ENCODE assay signal across 1 cellular context in the genomic region with DNA sequence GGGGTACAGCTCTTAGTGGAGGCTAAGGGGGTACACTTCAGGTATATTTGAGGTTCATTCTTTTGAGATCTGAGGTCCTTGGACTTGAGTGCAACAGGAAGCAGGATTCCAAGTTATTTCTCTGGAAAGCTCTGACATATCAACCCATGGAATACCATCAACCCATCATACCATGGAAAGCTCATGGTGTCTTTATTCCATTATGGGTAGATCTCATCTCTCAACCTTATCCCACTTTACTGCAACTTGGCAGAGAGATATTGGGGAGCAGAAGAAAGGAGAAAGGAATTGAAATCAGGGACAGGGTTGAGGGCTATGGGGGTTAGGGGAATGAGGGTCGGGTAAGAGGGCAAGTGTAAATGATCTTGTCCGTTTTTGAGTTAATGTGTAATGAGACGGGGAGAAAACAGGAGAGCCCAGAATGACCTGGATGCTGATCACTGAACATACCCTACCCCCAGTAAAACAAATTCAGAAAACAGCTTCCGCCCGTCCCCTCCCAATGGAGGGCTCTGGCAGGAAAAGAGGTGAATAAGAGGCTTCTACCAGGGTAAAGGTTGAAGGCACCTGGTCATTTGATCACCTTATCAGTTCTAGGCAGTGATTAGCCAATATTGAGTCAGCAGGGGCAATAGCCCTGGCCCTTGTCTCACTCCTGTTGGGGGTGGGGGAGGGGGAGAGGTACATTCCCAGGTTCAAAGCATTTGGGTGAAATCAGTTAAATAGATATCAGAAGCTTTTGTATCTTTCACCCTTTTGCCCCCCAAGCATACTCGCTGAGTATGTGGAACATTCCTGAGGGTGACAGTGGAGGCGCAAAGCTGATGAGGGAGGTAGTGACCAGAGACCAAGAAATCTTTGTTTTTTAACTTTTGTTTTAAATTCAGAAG.
TF ChIP-seq lines count a peak whose summit lies in the region.

No MANE protein-coding gene starts in this region.

TF ChIP-seq in HepG2, 621 proteins besides CTCF, POLR2A, EP300 and RAD21 (continued from another document and continues in another):
- TF ChIP-seq, protein P1, sequence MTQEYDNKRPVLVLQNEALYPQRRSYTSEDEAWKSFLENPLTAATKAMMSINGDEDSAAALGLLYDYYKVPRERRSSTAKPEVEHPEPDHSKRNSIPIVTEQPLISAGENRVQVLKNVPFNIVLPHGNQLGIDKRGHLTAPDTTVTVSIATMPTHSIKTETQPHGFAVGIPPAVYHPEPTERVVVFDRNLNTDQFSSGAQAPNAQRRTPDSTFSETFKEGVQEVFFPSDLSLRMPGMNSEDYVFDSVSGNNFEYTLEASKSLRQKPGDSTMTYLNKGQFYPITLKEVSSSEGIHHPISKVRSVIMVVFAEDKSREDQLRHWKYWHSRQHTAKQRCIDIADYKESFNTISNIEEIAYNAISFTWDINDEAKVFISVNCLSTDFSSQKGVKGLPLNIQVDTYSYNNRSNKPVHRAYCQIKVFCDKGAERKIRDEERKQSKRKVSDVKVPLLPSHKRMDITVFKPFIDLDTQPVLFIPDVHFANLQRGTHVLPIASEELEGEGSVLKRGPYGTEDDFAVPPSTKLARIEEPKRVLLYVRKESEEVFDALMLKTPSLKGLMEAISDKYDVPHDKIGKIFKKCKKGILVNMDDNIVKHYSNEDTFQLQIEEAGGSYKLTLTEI (CRISPR knock-in tag; conservative IDR thresholded peaks at IDR 0.05): no peak
- no peak for TF ChIP-seq MYC (CRISPR knock-in tag; IDR thresholded peaks at IDR 0.05; ENCODE audit: borderline replicate concordance)
- TF ChIP-seq ZBTB42 (CRISPR knock-in tag; IDR thresholded peaks at IDR 0.05): no peak
- TF ChIP-seq ZFP37 (CRISPR knock-in tag; IDR thresholded peaks at IDR 0.05; ENCODE audit: borderline replicate concordance): peak; percentile 48; the same call in 1 of the 2 replicates
- TF ChIP-seq, protein P2, sequence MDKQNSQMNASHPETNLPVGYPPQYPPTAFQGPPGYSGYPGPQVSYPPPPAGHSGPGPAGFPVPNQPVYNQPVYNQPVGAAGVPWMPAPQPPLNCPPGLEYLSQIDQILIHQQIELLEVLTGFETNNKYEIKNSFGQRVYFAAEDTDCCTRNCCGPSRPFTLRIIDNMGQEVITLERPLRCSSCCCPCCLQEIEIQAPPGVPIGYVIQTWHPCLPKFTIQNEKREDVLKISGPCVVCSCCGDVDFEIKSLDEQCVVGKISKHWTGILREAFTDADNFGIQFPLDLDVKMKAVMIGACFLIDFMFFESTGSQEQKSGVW (CRISPR knock-in tag; IDR thresholded peaks at IDR 0.05; ENCODE audit: borderline replicate concordance): no peak
- peak; percentile 92 for TF ChIP-seq PHF21A (CRISPR knock-in tag; IDR thresholded peaks at IDR 0.05)
- TF ChIP-seq HOXA7 (CRISPR knock-in tag; IDR thresholded peaks at IDR 0.05): no peak
- no peak; the same call in 1 of the 2 replicates for TF ChIP-seq SATB2 (CRISPR knock-in tag; IDR thresholded peaks at IDR 0.05)
- TF ChIP-seq PHF20 (CRISPR knock-in tag; IDR thresholded peaks at IDR 0.05): no peak; the same call in 1 of the 2 replicates
- TF ChIP-seq ZNF569 (CRISPR knock-in tag; IDR thresholded peaks at IDR 0.05; ENCODE audit: borderline replicate concordance): no peak
- TF ChIP-seq TARDBP (CRISPR knock-in tag; IDR thresholded peaks at IDR 0.05): peak; percentile 89; the same call in 1 of the 2 replicates
- TF ChIP-seq FLYWCH1 (CRISPR knock-in tag; IDR thresholded peaks at IDR 0.05): no peak
- TF ChIP-seq, protein P3, sequence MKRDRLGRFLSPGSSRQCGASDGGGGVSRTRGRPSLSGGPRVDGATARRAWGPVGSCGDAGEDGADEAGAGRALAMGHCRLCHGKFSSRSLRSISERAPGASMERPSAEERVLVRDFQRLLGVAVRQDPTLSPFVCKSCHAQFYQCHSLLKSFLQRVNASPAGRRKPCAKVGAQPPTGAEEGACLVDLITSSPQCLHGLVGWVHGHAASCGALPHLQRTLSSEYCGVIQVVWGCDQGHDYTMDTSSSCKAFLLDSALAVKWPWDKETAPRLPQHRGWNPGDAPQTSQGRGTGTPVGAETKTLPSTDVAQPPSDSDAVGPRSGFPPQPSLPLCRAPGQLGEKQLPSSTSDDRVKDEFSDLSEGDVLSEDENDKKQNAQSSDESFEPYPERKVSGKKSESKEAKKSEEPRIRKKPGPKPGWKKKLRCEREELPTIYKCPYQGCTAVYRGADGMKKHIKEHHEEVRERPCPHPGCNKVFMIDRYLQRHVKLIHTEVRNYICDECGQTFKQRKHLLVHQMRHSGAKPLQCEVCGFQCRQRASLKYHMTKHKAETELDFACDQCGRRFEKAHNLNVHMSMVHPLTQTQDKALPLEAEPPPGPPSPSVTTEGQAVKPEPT (CRISPR knock-in tag; IDR thresholded peaks at IDR 0.05; ENCODE audit: low read depth): no peak
- TF ChIP-seq SETDB1 (CRISPR knock-in tag; IDR thresholded peaks at IDR 0.05; ENCODE audit: borderline replicate concordance): no peak
- TF ChIP-seq ZNF605 (CRISPR knock-in tag; IDR thresholded peaks at IDR 0.05): peak; percentile 81; the same call in 1 of the 2 replicates
- TF ChIP-seq NFYB (CRISPR knock-in tag; IDR thresholded peaks at IDR 0.05): peak; percentile 11; the same call in 1 of the 2 replicates
- TF ChIP-seq HNRNPUL1 (IDR thresholded peaks at IDR 0.05; ENCODE audit: low read depth, low read length): no peak
- TF ChIP-seq SMYD3 (CRISPR knock-in tag; IDR thresholded peaks at IDR 0.05): peak; percentile 87
- 0 out of 2 replicates have a peak, but pooled peaks have one; percentile 29 for TF ChIP-seq ZNF234 (CRISPR knock-in tag; conservative IDR thresholded peaks at IDR 0.05)
- no peak for TF ChIP-seq ZNF382 (CRISPR knock-in tag; IDR thresholded peaks at IDR 0.05; ENCODE audit: borderline replicate concordance)
- peak; percentile 83; the same call in 1 of the 2 replicates for TF ChIP-seq ZNF703 (CRISPR knock-in tag; IDR thresholded peaks at IDR 0.05; ENCODE audit: borderline replicate concordance)
- peak; percentile 79; the same call in 1 of the 2 replicates for TF ChIP-seq SOX13 (IDR thresholded peaks at IDR 0.05)
- TF ChIP-seq SOX13 (CRISPR knock-in tag; conservative IDR thresholded peaks at IDR 0.05 in 1 of 2, IDR thresholded peaks at IDR 0.05 in 1 of 2): peak in 1 of 2 experiments; percentile 90; a peak in 2 of 4 replicates
- no peak for TF ChIP-seq IKZF4 (CRISPR knock-in tag; IDR thresholded peaks at IDR 0.05; ENCODE audit: borderline replicate concordance, low read depth, not compliant biosample characterization)
- TF ChIP-seq, protein P4, sequence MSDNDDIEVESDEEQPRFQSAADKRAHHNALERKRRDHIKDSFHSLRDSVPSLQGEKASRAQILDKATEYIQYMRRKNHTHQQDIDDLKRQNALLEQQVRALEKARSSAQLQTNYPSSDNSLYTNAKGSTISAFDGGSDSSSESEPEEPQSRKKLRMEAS (IDR thresholded peaks at IDR 0.05): no peak
- no peak; the same call in 1 of the 2 replicates for TF ChIP-seq PHF8 (CRISPR knock-in tag; IDR thresholded peaks at IDR 0.05)
- peak; percentile 76; the same call in 1 of the 2 replicates for TF ChIP-seq SIN3A (IDR thresholded peaks at IDR 0.05; ENCODE audit: borderline replicate concordance, low read depth, low read length)
- no peak for TF ChIP-seq ZNF557 (CRISPR knock-in tag; IDR thresholded peaks at IDR 0.05)
- TF ChIP-seq, protein P5, sequence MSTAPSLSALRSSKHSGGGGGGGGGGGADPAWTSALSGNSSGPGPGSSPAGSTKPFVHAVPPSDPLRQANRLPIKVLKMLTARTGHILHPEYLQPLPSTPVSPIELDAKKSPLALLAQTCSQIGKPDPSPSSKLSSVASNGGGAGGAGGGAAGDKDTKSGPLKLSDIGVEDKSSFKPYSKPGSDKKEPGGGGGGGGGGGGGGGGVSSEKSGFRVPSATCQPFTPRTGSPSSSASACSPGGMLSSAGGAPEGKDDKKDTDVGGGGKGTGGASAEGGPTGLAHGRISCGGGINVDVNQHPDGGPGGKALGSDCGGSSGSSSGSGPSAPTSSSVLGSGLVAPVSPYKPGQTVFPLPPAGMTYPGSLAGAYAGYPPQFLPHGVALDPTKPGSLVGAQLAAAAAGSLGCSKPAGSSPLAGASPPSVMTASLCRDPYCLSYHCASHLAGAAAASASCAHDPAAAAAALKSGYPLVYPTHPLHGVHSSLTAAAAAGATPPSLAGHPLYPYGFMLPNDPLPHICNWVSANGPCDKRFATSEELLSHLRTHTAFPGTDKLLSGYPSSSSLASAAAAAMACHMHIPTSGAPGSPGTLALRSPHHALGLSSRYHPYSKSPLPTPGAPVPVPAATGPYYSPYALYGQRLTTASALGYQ (CRISPR knock-in tag; IDR thresholded peaks at IDR 0.05): peak; percentile 95
- no peak for TF ChIP-seq RFX5 (IDR thresholded peaks at IDR 0.05; ENCODE audit: low read depth, low read length)
- TF ChIP-seq, protein P6, sequence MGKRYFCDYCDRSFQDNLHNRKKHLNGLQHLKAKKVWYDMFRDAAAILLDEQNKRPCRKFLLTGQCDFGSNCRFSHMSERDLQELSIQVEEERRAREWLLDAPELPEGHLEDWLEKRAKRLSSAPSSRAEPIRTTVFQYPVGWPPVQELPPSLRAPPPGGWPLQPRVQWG (CRISPR knock-in tag; IDR thresholded peaks at IDR 0.05; ENCODE audit: borderline replicate concordance, low read depth): no peak
- no peak for TF ChIP-seq ZBTB8A (CRISPR knock-in tag; IDR thresholded peaks at IDR 0.05; ENCODE audit: borderline replicate concordance, low read depth)
- TF ChIP-seq, protein P7, sequence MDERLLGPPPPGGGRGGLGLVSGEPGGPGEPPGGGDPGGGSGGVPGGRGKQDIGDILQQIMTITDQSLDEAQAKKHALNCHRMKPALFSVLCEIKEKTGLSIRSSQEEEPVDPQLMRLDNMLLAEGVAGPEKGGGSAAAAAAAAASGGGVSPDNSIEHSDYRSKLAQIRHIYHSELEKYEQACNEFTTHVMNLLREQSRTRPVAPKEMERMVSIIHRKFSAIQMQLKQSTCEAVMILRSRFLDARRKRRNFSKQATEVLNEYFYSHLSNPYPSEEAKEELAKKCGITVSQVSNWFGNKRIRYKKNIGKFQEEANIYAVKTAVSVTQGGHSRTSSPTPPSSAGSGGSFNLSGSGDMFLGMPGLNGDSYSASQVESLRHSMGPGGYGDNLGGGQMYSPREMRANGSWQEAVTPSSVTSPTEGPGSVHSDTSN (CRISPR knock-in tag; IDR thresholded peaks at IDR 0.05): no peak
- no peak for TF ChIP-seq ARID2 (CRISPR knock-in tag; IDR thresholded peaks at IDR 0.05; ENCODE audit: borderline replicate concordance)
- no peak for TF ChIP-seq CAMTA2 (CRISPR knock-in tag; IDR thresholded peaks at IDR 0.05; ENCODE audit: borderline replicate concordance)
- TF ChIP-seq, protein P8, sequence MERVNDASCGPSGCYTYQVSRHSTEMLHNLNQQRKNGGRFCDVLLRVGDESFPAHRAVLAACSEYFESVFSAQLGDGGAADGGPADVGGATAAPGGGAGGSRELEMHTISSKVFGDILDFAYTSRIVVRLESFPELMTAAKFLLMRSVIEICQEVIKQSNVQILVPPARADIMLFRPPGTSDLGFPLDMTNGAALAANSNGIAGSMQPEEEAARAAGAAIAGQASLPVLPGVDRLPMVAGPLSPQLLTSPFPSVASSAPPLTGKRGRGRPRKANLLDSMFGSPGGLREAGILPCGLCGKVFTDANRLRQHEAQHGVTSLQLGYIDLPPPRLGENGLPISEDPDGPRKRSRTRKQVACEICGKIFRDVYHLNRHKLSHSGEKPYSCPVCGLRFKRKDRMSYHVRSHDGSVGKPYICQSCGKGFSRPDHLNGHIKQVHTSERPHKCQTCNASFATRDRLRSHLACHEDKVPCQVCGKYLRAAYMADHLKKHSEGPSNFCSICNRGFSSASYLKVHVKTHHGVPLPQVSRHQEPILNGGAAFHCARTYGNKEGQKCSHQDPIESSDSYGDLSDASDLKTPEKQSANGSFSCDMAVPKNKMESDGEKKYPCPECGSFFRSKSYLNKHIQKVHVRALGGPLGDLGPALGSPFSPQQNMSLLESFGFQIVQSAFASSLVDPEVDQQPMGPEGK (CRISPR knock-in tag; IDR thresholded peaks at IDR 0.05): peak; percentile 93
- TF ChIP-seq, protein P9, sequence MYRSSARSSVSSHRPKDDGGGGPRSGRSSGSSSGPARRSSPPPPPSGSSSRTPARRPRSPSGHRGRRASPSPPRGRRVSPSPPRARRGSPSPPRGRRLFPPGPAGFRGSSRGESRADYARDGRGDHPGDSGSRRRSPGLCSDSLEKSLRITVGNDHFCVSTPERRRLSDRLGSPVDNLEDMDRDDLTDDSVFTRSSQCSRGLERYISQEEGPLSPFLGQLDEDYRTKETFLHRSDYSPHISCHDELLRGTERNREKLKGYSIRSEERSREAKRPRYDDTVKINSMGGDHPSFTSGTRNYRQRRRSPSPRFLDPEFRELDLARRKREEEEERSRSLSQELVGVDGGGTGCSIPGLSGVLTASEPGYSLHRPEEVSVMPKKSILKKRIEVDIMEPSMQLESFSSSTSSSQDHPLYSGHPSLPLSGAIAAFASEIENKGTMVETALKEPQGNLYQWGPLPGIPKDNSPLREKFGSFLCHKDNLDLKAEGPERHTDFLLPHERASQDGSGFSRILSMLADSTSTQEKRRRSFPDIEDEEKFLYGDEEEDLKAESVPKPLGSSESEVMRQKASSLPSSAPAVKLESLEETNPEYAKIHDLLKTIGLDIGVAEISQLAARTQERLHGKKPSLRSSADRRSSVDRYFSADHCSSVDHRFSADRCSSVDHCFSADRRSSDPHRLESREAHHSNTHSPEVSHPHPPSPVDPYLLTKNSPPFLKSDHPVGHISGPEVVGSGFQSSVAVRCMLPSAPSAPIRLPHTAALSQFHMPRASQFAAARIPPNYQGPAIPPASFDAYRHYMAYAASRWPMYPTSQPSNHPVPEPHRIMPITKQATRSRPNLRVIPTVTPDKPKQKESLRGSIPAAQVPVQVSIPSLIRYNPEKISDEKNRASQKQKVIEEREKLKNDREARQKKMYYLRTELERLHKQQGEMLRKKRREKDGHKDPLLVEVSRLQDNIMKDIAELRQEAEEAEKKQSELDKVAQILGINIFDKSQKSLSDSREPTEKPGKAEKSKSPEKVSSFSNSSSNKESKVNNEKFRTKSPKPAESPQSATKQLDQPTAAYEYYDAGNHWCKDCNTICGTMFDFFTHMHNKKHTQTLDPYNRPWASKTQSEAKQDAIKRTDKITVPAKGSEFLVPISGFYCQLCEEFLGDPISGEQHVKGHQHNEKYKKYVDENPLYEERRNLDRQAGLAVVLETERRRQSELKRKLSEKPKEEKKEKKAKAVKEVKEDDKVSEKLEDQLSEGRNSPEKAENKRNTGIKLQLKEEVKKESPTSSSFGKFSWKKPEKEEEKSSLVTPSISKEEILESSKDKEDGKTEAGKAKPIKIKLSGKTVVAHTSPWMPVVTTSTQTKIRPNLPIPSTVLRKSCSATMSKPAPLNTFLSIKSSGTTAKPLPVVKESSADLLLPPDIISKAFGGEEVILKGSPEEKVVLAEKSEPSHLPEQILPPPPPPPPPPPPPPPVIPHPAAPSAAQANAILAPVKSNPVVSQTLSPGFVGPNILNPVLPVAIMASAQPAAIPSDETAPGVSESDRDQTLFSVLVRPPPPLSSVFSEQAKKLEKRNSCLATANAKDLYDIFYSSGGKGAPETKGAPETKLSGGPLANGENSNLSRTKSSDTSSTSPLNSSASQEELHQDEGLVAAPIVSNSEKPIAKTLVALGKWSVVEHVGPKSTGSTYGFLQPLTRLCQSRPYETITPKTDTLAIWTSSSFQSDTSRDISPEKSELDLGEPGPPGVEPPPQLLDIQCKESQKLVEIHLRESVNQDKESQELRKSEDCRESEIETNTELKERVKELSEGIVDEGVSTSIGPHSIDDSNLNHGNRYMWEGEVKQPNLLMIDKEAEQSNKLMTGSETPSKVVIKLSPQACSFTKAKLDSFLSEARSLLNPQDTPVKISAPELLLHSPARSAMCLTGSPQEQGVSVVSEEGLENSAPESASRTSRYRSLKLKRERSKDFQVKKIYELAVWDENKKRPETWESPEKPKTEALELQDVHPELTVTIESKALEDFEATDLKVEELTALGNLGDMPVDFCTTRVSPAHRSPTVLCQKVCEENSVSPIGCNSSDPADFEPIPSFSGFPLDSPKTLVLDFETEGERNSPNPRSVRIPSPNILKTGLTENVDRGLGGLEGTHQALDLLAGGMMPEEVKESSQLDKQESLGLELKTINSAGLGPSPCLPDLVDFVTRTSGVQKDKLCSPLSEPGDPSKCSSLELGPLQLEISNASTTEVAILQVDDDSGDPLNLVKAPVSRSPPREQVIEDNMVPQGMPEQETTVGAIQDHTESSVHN (CRISPR knock-in tag; IDR thresholded peaks at IDR 0.05): no peak
- no peak for TF ChIP-seq ADNP (CRISPR knock-in tag; IDR thresholded peaks at IDR 0.05)
- peak; percentile 23; the same call in 1 of the 2 replicates for TF ChIP-seq FOXK2 (IDR thresholded peaks at IDR 0.05)
